In the genomic region with DNA sequence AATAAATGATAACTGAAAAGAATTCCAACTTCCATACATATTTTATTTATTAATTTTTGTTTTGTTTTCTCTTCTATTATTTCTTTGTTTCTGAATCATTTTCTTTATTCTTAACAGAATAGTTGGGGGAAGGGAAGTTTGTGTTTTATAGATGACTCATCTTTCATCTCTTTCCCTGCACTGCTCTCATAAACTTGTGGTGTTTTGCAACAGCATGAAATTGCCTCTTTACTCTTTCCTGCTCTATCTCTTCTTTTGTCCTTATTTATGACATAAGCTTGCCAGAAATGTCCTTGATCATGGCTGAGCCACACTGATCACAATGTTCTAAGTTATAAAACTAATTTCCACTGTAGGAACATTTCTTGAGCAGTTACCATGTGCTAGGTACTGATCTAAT, we compare ENCODE assay signal across 14 cellular contexts. TPM values are rescaled to one million over a fixed set of nuclear protein-coding genes. Genes with fewer than 3 reads are reported as not detected.
DNase-seq lines count a peak whose midpoint lies in the region; ATAC-seq, FAIRE-seq and TF ChIP-seq lines count a peak whose summit lies in the region.
"Had no signal": no experiment of that assay in that cellular context is flagged by ENCODE, and none has a peak within 500 bp of the region (broad histone marks: within the 10 kb centered on the region; RNA-seq: fewer than 3 reads in every experiment).

No MANE protein-coding gene starts in this region.

- FAIRE-seq in bronchial epithelial cell (lab: Jason Lieb, UNC), result no peak

- DNase-seq in DMS53 (lab: John Stamatoyannopoulos, UW) (peak; percentile 49), NB4 (ENCODE audit: low read depth) (peak; percentile 78), bronchial epithelial cell (ENCODE audit: low read depth) (peak; percentile 66), myocyte (ENCODE audit: low read depth) (peak; percentile 19), HuH-7.5 (ENCODE audit: low spot score) (no peak)
- no peak for DNase-seq in stimulated activated CD4-positive, alpha-beta T cell treated with anti-CD3 and anti-CD28 coated beads, Interleukin-2, amount 100 ng/mL, for 24 hours
- DNase-seq: activated T-cell treated with anti-CD3 and anti-CD28 coated beads, Interleukin-2, amount 50 U/mL, for 72 hours; CD8-positive, alpha-beta T cell; NCI-H1694; stimulated activated CD4-positive, alpha-beta T cell treated with anti-CD3 and anti-CD28 coated beads, Interleukin-4, amount 100 ng/mL, for 4 hours; stimulated activated naive CD8-positive, alpha-beta T cell treated with anti-CD3 and anti-CD28 coated beads, Interleukin-15, Interleukin-2, amounts not matched to agents 100 U/mL and 50 U/mL, for 24 hours had no signal

- no peaks in the 10 kb centered on the region for H3K36me3 ChIP-seq in bronchial epithelial cell (ENCODE audit: control insufficient read depth, insufficient read depth, low read length)

- no peak for ATAC-seq in HG03039 (IDR thresholded peaks at IDR 0.05; ENCODE audit: unreplicated experiment)
- ATAC-seq in GM19351 (IDR thresholded peaks at IDR 0.05; ENCODE audit: unreplicated experiment), result no peak
- ATAC-seq: activated T-cell treated with anti-CD3 and anti-CD28 coated beads, Interleukin-2, amount 50 U/mL, for 72 hours; CD8-positive, alpha-beta T cell; stimulated activated naive CD8-positive, alpha-beta T cell treated with anti-CD3 and anti-CD28 coated beads, Interleukin-15, Interleukin-2, amounts not matched to agents 100 U/mL and 50 U/mL, for 24 hours had no signal

- no peak for TF ChIP-seq POLR2A in NB4 (IDR thresholded peaks at IDR 0.05; ENCODE audit: extremely low read depth, insufficient read length)

- no peaks in the 10 kb centered on the region for H3K27me3 ChIP-seq in bronchial epithelial cell (ENCODE audit: control insufficient read depth, insufficient read depth, low read length)

- TF ChIP-seq CTCF in NB4 (IDR thresholded peaks at IDR 0.05; ENCODE audit: low read depth, low read length) (no peak), bronchial epithelial cell (IDR thresholded peaks at IDR 0.05; ENCODE audit: insufficient read depth, low read length, severe bottlenecking) (no peak)

- no peak overlapping the region for H3K4me3 ChIP-seq in NB4 (ENCODE audit: low read depth, low read length)
- H3K4me3 ChIP-seq in bronchial epithelial cell (ENCODE audit: low read depth, low read length), result no peak overlapping the region

RNA-seq across cellular contexts. Expression of a gene that starts 22.3 kb away (rescaled TPM):
- total RNA-seq in bronchial epithelial cell (not detected in 2 replicates), myocyte (not detected in 2 replicates)
- polyA plus RNA-seq in myocyte (2012), result not detected
- total RNA-seq: activated T-cell treated with anti-CD3 and anti-CD28 coated beads, Interleukin-2, amount 50 U/mL, for 72 hours; CD8-positive, alpha-beta T cell; progenitor cell of endocrine pancreas had no signal

Comparison
In these comparisons a context has a peak if more than half of its experiments do, and no peak if none do; other contexts are left out.
1. DNase-seq: peak in DMS53 (single experiment), NB4 (single experiment), bronchial epithelial cell (single experiment) and myocyte (single experiment); none in stimulated activated CD4-positive, alpha-beta T cell treated with anti-CD3 and anti-CD28 coated beads, Interleukin-2, amount 100 ng/mL, for 24 hours (0 of 2) and HuH-7.5 (single experiment).